ENCODE assay signal across 1 cellular context in the genomic region with DNA sequence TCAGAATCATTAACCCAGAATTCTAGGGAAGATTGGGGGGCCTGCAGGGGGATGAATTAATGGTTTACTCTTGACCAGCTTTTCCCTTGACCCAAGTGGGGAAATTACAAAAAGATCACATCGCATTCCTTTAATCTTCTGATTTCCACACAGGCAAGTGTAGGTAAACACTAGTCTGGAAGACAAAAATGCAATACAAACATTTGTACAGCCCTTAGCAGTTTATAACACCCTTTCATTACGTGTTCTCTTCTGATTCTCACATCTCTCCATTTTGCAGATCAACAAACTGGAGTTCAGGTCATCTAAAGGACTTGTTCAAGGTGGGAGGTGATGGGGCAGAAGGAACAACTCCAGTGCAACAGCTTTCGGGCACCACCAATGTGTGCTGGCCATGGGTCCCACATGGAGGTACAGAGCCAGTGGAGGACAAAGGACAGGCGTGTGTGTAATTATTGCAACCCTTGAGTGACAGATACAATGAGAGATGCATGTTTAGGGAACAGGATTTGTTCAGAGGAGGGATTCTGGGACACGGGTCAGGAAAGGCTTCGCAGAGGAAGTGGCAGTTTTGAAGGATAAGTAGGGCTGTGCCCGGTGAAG.
A peak's percentile ranks its signal among the peaks of the same experiment; 100 is the strongest.
TF ChIP-seq lines count a peak whose summit lies in the region.

No MANE protein-coding gene starts in this region.

TF ChIP-seq in liver, 16 proteins besides CTCF, POLR2A, EP300 and RAD21 (continued from another document):
- TF ChIP-seq, protein P1, sequence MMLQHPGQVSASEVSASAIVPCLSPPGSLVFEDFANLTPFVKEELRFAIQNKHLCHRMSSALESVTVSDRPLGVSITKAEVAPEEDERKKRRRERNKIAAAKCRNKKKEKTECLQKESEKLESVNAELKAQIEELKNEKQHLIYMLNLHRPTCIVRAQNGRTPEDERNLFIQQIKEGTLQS (IDR thresholded peaks at IDR 0.05), result peak; percentile 39
- TF ChIP-seq NR2F2 (IDR thresholded peaks at IDR 0.05) (peak; percentile 27), FOXA2 (IDR thresholded peaks at IDR 0.05) (peak; percentile 83), SP1 (IDR thresholded peaks at IDR 0.05) (peak; percentile 73), GABPA (IDR thresholded peaks at IDR 0.05 in 1 of 2, conservative IDR thresholded peaks at IDR 0.05 in 1 of 2) (no peak), HNF4A (conservative IDR thresholded peaks at IDR 0.05) (peak; percentile 35 to 57), JUND (IDR thresholded peaks at IDR 0.05) (no peak), YY1 (IDR thresholded peaks at IDR 0.05) (peak; percentile 55), FOXA1 (IDR thresholded peaks at IDR 0.05) (peak; percentile 69), EGR1 (IDR thresholded peaks at IDR 0.05; ENCODE audit: low read depth in 2 of 2) (no peak)
